Comparison of ENCODE assay signal across 1 cellular context in the genomic region with DNA sequence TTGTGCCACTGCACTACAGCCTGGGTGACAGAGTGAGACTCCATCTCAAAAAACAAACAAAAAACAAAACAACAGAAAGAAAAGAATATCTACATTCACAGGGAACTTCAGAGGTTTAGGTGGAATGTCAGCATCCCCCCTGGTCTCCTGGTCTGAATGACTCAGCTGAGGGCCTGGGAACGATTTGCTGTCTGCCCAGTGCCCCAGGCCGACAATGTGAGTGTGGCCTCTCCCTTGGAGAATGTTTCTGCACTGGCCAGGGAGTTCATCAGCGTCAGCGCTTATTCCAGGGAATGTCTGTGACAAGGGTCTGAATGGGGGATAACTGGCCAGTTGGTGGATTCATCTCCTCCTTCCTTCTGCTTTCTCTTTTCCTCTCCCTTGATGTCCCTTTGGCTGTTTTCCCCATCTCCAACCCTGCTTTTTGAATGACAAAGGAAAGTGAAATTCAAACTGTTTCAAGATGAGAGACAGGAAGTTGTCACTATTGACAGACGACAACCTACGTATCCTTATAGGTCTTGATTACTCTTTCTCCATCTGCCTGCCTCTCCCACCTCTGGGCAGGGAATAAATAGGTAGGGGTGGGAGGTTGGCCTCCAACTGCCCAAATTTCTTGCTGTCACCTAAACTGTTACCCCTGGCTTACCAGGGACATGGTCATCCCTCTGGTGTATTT.
TF ChIP-seq lines count a peak whose summit lies in the region.

No MANE protein-coding gene starts in this region.

TF ChIP-seq in H1, 55 proteins besides CTCF, POLR2A, EP300 and RAD21:
- no peak for TF ChIP-seq CHD7 (IDR thresholded peaks at IDR 0.05; ENCODE audit: insufficient replicate concordance, low read length)
- no peak for TF ChIP-seq CREB1 (IDR thresholded peaks at IDR 0.05)
- no peak for TF ChIP-seq SIX5 (IDR thresholded peaks at IDR 0.05; ENCODE audit: low read depth, low read length)
- no peak for TF ChIP-seq CEBPB (IDR thresholded peaks at IDR 0.05; ENCODE audit: low read depth, low read length)
- TF ChIP-seq BACH1 (IDR thresholded peaks at IDR 0.05; ENCODE audit: low read length), result no peak
- no peak for TF ChIP-seq GABPA (IDR thresholded peaks at IDR 0.05; ENCODE audit: borderline replicate concordance, insufficient read depth, low read length)
- TF ChIP-seq CBX5 (IDR thresholded peaks at IDR 0.05; ENCODE audit: low read depth, low read length), result no peak
- TF ChIP-seq HDAC6 (IDR thresholded peaks at IDR 0.05; ENCODE audit: low read depth, low read length), result no peak
- no peak for TF ChIP-seq PHF8 (conservative IDR thresholded peaks at IDR 0.05; ENCODE audit: low read depth, low read length)
- TF ChIP-seq SIRT6 (IDR thresholded peaks at IDR 0.05; ENCODE audit: low read length), result no peak
- TF ChIP-seq RBBP5 (IDR thresholded peaks at IDR 0.05; ENCODE audit: borderline replicate concordance, low read depth, low read length), result no peak
- no peak for TF ChIP-seq SRF (IDR thresholded peaks at IDR 0.05; ENCODE audit: low read depth, low read length)
- TF ChIP-seq RFX5 (IDR thresholded peaks at IDR 0.05; ENCODE audit: borderline replicate concordance, low read depth, low read length), result no peak
- no peak for TF ChIP-seq TAF7 (optimal IDR thresholded peaks at IDR 0.05; ENCODE audit: borderline replicate concordance, low read depth, low read length)
- TF ChIP-seq CTBP2 (IDR thresholded peaks at IDR 0.05; ENCODE audit: borderline replicate concordance, insufficient read depth, insufficient read length, low read length), result no peak
- TF ChIP-seq, protein P1, sequence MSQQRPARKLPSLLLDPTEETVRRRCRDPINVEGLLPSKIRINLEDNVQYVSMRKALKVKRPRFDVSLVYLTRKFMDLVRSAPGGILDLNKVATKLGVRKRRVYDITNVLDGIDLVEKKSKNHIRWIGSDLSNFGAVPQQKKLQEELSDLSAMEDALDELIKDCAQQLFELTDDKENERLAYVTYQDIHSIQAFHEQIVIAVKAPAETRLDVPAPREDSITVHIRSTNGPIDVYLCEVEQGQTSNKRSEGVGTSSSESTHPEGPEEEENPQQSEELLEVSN (IDR thresholded peaks at IDR 0.05), result no peak
- no peak for TF ChIP-seq ATF3 (IDR thresholded peaks at IDR 0.05; ENCODE audit: insufficient read depth, low read depth, low read length)
- no peak for TF ChIP-seq KDM4A (IDR thresholded peaks at IDR 0.05; ENCODE audit: low read depth, low read length, severe bottlenecking)
- TF ChIP-seq MAX (IDR thresholded peaks at IDR 0.05), result no peak
- no peak for TF ChIP-seq RNF2 (IDR thresholded peaks at IDR 0.05; ENCODE audit: borderline replicate concordance, low read depth, low read length, missing control alignments, poor library complexity, severe bottlenecking)
